1 cellular context compared by ENCODE assay signal in genomic region chrX:72182924-72183323, GRCh38.
TF ChIP-seq lines count a peak whose summit lies in the region.

No MANE protein-coding gene starts in this region.

TF ChIP-seq in HCT116, 20 proteins besides CTCF, POLR2A, EP300 and RAD21:
- TF ChIP-seq FOSL1 (IDR thresholded peaks at IDR 0.05; ENCODE audit: low read depth) (no peak), ZFX (IDR thresholded peaks at IDR 0.05) (no peak), EGR1 (IDR thresholded peaks at IDR 0.05; ENCODE audit: low read depth) (no peak), ZNF274 (IDR thresholded peaks at IDR 0.05; ENCODE audit: low read depth, low read length) (no peak), POLR2AphosphoS5 (IDR thresholded peaks at IDR 0.05; ENCODE audit: low read depth, low read length) (no peak), REST (IDR thresholded peaks at IDR 0.05; ENCODE audit: low read depth) (no peak), SRF (IDR thresholded peaks at IDR 0.05; ENCODE audit: low read depth) (no peak)
TF ChIP-seq in HCT116: peak in this region for 0.
